ENCODE assay signal across 1 cellular context in genomic region chr1:41951492-41951891, GRCh38. TPM values are rescaled to one million over a fixed set of nuclear protein-coding genes. Genes with fewer than 3 reads are reported as not detected.
"Had no signal": no experiment of that assay in that cellular context is flagged by ENCODE, and none has a peak within 500 bp of the region (broad histone marks: within the 10 kb centered on the region; RNA-seq: fewer than 3 reads in every experiment).

No MANE protein-coding gene starts in this region.

RNA-seq across cellular contexts. Expression of gene HIVEP3, which starts 32.8 kb away (rescaled TPM):
- total RNA-seq: HepG2 had no signal
